18 cellular contexts compared by ENCODE assay signal in genomic region chr17:72954595-72954994, GRCh38.
DNase-seq lines count a peak whose midpoint lies in the region; ATAC-seq and TF ChIP-seq lines count a peak whose summit lies in the region.
"Had no signal": no experiment of that assay in that cellular context is flagged by ENCODE, and none has a peak within 500 bp of the region (broad histone marks: within the 10 kb centered on the region; RNA-seq: fewer than 3 reads in every experiment).

No MANE protein-coding gene starts in this region.

- no peak overlapping the region for H3K4ac ChIP-seq in neuronal stem cell (ENCODE audit: low read length)

- no peak overlapping the region for H3K27ac Mint-ChIP-seq in natural killer cell
- H3K27ac Mint-ChIP-seq: B cell; CD4-positive, CD25-positive, alpha-beta regulatory T cell; CD8-positive, alpha-beta T cell; HFFc6 had no signal

- H3K4me1 ChIP-seq in neuronal stem cell (ENCODE audit: control insufficient read depth in 2 of 2, insufficient read depth in 1 of 2, low read depth in 1 of 2, low read length in 2 of 2), result peaks cover 7 to 11% of the 10 kb centered on the region in 2 donors
- H3K4me1 ChIP-seq: BLaER1, HAP-1 had no signal

- no peak overlapping the region for H3K18ac ChIP-seq in neuronal stem cell (ENCODE audit: low read length)

- H3K4me1 Mint-ChIP-seq in natural killer cell, result peaks cover 10 to 17% of the 10 kb centered on the region in 2 donors

- no peak overlapping the region for H2BK15ac ChIP-seq in neuronal stem cell (ENCODE audit: low read length)

- H2BK5ac ChIP-seq in neuronal stem cell (ENCODE audit: low read length), result no peak overlapping the region

- H3K4me2 ChIP-seq in neuronal stem cell (ENCODE audit: insufficient read depth, low read length, poor library complexity, severe bottlenecking), result no peak overlapping the region
- H3K4me2 ChIP-seq: BLaER1 had no signal

- no peak overlapping the region for H4K91ac ChIP-seq in neuronal stem cell (ENCODE audit: low read depth, low read length, poor library complexity)

- peak overlapping the region; percentile 30 for H2AK5ac ChIP-seq in neuronal stem cell (ENCODE audit: low read depth, low read length)

- TF ChIP-seq CTCF in WERI-Rb-1 (IDR thresholded peaks at IDR 0.05; ENCODE audit: low read depth, low read length) (no peak), natural killer cell (IDR thresholded peaks at IDR 0.05) (no peak)

- H3K36me3 ChIP-seq in WERI-Rb-1, result no peaks in the 10 kb centered on the region
- no peaks in the 10 kb centered on the region for H3K36me3 ChIP-seq in neuronal stem cell (replicated peaks in 1 of 2; ENCODE audit: control insufficient read depth in 2 of 2, insufficient read depth in 2 of 2, low read length in 2 of 2)
- H3K36me3 ChIP-seq: BLaER1, HAP-1 had no signal

- H4K8ac ChIP-seq in neuronal stem cell (ENCODE audit: low read depth, low read length), result no peak overlapping the region

- no peaks in the 10 kb centered on the region for H3K9me3 ChIP-seq in WERI-Rb-1 (ENCODE audit: severe bottlenecking)
- no peaks in the 10 kb centered on the region for H3K9me3 ChIP-seq in neuronal stem cell (replicated peaks in 1 of 2; ENCODE audit: control insufficient read depth in 2 of 2, insufficient read depth in 1 of 2, low read depth in 1 of 2, low read length in 2 of 2)
- H3K9me3 ChIP-seq: BLaER1, HAP-1 had no signal

- no peak overlapping the region for H3K9ac ChIP-seq in neuronal stem cell (ENCODE audit: low read depth, low read length, poor library complexity)
- H3K9ac ChIP-seq: BLaER1 had no signal

- H2BK12ac ChIP-seq in neuronal stem cell (ENCODE audit: low read length), result no peak overlapping the region

- in situ Hi-C loops in ACHN (cut with HindIII; ENCODE audit: low pct_ligation_motif_present, low pct_unique_long_range_greater_than_20kb, low sequenced_read_pairs), result no loop called here

- no peaks in the 10 kb centered on the region for H3K27me3 Mint-ChIP-seq in natural killer cell (ENCODE audit: low read depth in 2 of 2)
- H3K27me3 Mint-ChIP-seq: B cell; CD4-positive, CD25-positive, alpha-beta regulatory T cell had no signal

- no peak overlapping the region for H3K4me3 Mint-ChIP-seq in natural killer cell
- H3K4me3 Mint-ChIP-seq: B cell; CD4-positive, CD25-positive, alpha-beta regulatory T cell; CD8-positive, alpha-beta T cell; HFFc6 had no signal

- no peaks in the 10 kb centered on the region for H3K9me3 Mint-ChIP-seq in natural killer cell
- H3K9me3 Mint-ChIP-seq: CD4-positive, CD25-positive, alpha-beta regulatory T cell; CD8-positive, alpha-beta T cell; HFFc6 had no signal

- peak overlapping the region; percentile 93 for H3K27ac ChIP-seq in WERI-Rb-1
- no peak overlapping the region for H3K27ac ChIP-seq in neuronal stem cell (replicated peaks; ENCODE audit: low read length)
- H3K27ac ChIP-seq: BLaER1, C4-2B had no signal

- no peaks in the 10 kb centered on the region for H3K27me3 ChIP-seq in WERI-Rb-1 (ENCODE audit: insufficient read depth, low read depth, severe bottlenecking)
- no peaks in the 10 kb centered on the region for H3K27me3 ChIP-seq in neuronal stem cell (ENCODE audit: control insufficient read depth in 3 of 3, insufficient read depth in 3 of 3, low read depth in 1 of 3, low read length in 3 of 3)
- H3K27me3 ChIP-seq: BLaER1 had no signal

- ATAC-seq in left lobe of liver (peak; percentile 58), natural killer cell (no peak)
- ATAC-seq: CD8-positive, alpha-beta T cell had no signal

- H3K36me3 Mint-ChIP-seq in natural killer cell, result no peaks in the 10 kb centered on the region
- H3K36me3 Mint-ChIP-seq: CD4-positive, CD25-positive, alpha-beta regulatory T cell; CD8-positive, alpha-beta T cell had no signal

- no peak for DNase-seq in WERI-Rb-1
- DNase-seq in left lobe of liver (ENCODE audit: low spot score), result no peak
- no peak for DNase-seq in neuronal stem cell (ENCODE audit: low spot score)
- DNase-seq in NCI-H345 (lab: John Stamatoyannopoulos, UW), result no peak
- no peak for DNase-seq in COLO668 (lab: John Stamatoyannopoulos, UW; ENCODE audit: unreplicated experiment)
- DNase-seq in natural killer cell, result no peak
- no peak for DNase-seq in ACHN
- DNase-seq: CD4-positive, CD25-positive, alpha-beta regulatory T cell; CD8-positive, alpha-beta T cell; DMS53; DMS79 treated with DMSO at 0.1 percent for 48 hours; GF-D8; GOT3; HFFc6 had no signal

- H3K4me3 ChIP-seq in WERI-Rb-1 (ENCODE audit: low read depth, low read length), result no peak overlapping the region
- no peak overlapping the region for H3K4me3 ChIP-seq in neuronal stem cell (ENCODE audit: low read length in 2 of 2)
- H3K4me3 ChIP-seq: BLaER1, HAP-1 had no signal

- no peak overlapping the region for H2BK120ac ChIP-seq in neuronal stem cell (ENCODE audit: low read depth, low read length)

- H3K23ac ChIP-seq in neuronal stem cell (ENCODE audit: low read depth, low read length, poor library complexity), result no peak overlapping the region

- no peaks in the 10 kb centered on the region for H3K79me1 ChIP-seq in neuronal stem cell (ENCODE audit: low read depth, low read length)

- no peak overlapping the region for H3K14ac ChIP-seq in neuronal stem cell (ENCODE audit: low read length)

- no peak overlapping the region for H2AFZ ChIP-seq in neuronal stem cell (ENCODE audit: low read length)

- no CpG with 5 or more reads among the region's 9 CpGs for WGBS in neuronal stem cell (ENCODE audit: extremely low coverage in 2 of 2, insufficient read length in 2 of 2, insufficient replicate concordance in 1 of 2), 2 donors

- intact Hi-C loops in natural killer cell (cut with micrococcal nuclease), result no loop called here
